Comparison of ENCODE assay signal across 1 cellular context in the genomic region with DNA sequence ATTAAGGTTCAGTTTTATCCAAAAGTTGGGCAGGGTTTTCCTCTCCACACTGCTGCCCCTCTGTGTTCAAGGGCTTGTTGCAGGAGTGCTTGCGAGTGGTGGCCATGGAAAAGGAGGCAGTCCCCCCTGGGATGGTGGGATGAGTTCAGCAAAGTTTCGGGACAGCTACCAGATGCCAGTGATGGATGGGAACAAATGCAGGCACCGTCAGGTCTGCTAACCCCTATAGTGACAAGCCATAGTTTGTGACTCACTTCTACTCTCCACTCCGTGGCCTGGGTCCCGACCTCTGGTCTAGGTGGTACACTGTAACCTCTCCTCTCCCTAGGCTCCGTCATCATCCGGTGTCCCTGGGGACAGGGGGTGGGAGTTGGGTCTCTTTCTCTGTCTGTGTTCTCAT.
TF ChIP-seq lines count a peak whose summit lies in the region.

No MANE protein-coding gene starts in this region.

TF ChIP-seq in HepG2, 621 proteins besides CTCF, POLR2A, EP300 and RAD21:
- TF ChIP-seq ZNF333 (CRISPR knock-in tag; IDR thresholded peaks at IDR 0.05; ENCODE audit: borderline replicate concordance): no peak
